In the genomic region with DNA sequence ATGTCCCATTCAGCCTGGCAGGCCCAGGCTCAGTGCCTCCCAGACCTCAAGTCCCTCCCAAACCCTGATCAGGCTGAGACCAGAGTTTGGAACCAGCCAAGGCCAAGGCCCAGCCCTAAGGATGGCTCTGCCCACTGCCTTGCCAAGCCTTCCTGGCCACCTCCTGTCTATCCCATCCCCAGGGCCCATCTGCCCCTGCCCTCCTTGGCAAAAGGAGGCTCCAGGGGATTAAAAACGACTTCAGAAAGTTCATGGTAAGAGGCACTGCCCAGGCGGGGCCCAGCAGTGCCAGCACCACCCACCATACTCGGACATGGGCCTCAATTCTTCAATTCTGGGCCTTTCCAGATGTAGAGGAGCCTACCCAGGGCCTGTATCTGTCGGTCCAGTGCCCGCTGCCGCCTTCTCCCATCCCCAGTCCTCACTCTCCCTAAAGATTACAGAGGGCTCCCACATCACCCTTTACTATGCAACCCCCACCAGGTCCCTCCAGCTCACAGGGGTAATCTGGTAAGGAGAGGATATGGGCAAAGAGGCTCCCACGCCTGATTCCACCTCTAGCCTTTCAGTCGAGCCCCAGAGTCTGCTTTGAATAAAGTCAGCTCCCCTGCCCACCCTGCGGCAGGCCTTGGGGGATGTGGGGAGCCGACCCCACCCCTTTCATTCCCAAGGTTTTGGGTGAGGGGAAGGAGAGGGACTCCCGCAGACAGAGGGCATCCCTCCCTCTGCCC, we compare ENCODE assay signal across 9 cellular contexts. TPM values are rescaled to one million over a fixed set of nuclear protein-coding genes. Genes with fewer than 3 reads are reported as not detected.
A peak's percentile ranks its signal among the peaks of the same experiment; 100 is the strongest.
DNase-seq lines count a peak whose midpoint lies in the region; ATAC-seq, FAIRE-seq and TF ChIP-seq lines count a peak whose summit lies in the region.
"Had no signal": no experiment of that assay in that cellular context is flagged by ENCODE, and none has a peak within 500 bp of the region (broad histone marks: within the 10 kb centered on the region; RNA-seq: fewer than 3 reads in every experiment).

No MANE protein-coding gene starts in this region.

- TF ChIP-seq POLR2A in GM12891 (IDR thresholded peaks at IDR 0.05; ENCODE audit: low read depth, low read length): no peak

- H3K36me3 ChIP-seq in SK-N-SH (replicated peaks in 1 of 2; ENCODE audit: control insufficient read depth in 1 of 2, insufficient read depth in 2 of 2, low read length in 1 of 2): no peaks in the 10 kb centered on the region

- peak; percentile 33 for ATAC-seq in omental fat pad (ENCODE audit: low FRiP score)
- no peak for ATAC-seq in GM19463 (IDR thresholded peaks at IDR 0.05; ENCODE audit: unreplicated experiment)

- peaks cover 0 to 19% of the 10 kb centered on the region in 2 experiments; a peak in 1 of 4 replicates for H3K4me1 ChIP-seq in SK-N-SH (ENCODE audit: control insufficient read depth in 1 of 2, insufficient read depth in 2 of 2, low read depth in 1 of 2, low read length in 1 of 2)

- H3K27ac ChIP-seq in C4-2B: peak overlapping the region; percentile 96
- H3K27ac ChIP-seq in SK-N-SH (ENCODE audit: low read depth in 2 of 2, low read length in 1 of 2): peak overlapping the region; percentile 29 to 33; a peak in 3 of 4 replicates

- H3K9me3 ChIP-seq in SK-N-SH: no peaks in the 10 kb centered on the region

- FAIRE-seq in GM12891 (lab: Jason Lieb, UNC): no peak

- H3K79me2 ChIP-seq in SK-N-SH (ENCODE audit: insufficient read depth): peaks cover 53% of the 10 kb centered on the region

- H2AFZ ChIP-seq in SK-N-SH (ENCODE audit: low read depth): no peak overlapping the region

- H3F3A ChIP-seq in SK-N-SH (replicated peaks; ENCODE audit: insufficient read depth): no peaks in the 10 kb centered on the region

- CTCF ChIA-PET in SK-N-SH (lab: Yijun Ruan, JAX): interaction anchor here (2.7 to 15.6 kb wide), 2 partner anchors 26 to 32 kb away, joined by 20 to 234 read pairs; no protein-coding TSS in a partner anchor

- no peaks in the 10 kb centered on the region for H3K27me3 ChIP-seq in SK-N-SH (ENCODE audit: insufficient read depth)

- TF ChIP-seq CTCF in C4-2B (conservative IDR thresholded peaks at IDR 0.05): no peak
- TF ChIP-seq CTCF in SK-N-SH (IDR thresholded peaks at IDR 0.05): no peak
- no peak for TF ChIP-seq CTCF in fibroblast of villous mesenchyme (IDR thresholded peaks at IDR 0.05; ENCODE audit: insufficient read depth, low read depth, low read length)
- no peak for TF ChIP-seq CTCF in omental fat pad (IDR thresholded peaks at IDR 0.05)

- no peaks in the 10 kb centered on the region for H3K9me2 ChIP-seq in SK-N-SH

- H4K20me1 ChIP-seq in SK-N-SH (ENCODE audit: insufficient read depth): no peaks in the 10 kb centered on the region

- TF ChIP-seq RAD21 in SK-N-SH (IDR thresholded peaks at IDR 0.05; ENCODE audit: low read length): no peak

- peak overlapping the region; percentile 91 for H3K4me2 ChIP-seq in SK-N-SH

- TF ChIP-seq EP300 in SK-N-SH (IDR thresholded peaks at IDR 0.05; ENCODE audit: borderline replicate concordance in 1 of 2, low read depth in 1 of 2, low read length in 1 of 2): no peak

- POLR2A ChIA-PET in SK-N-SH (lab: Yijun Ruan, JAX): no interaction called here

- DNase-seq in SK-N-SH (peak; percentile 46), fibroblast of villous mesenchyme (ENCODE audit: low read depth) (no peak), omental fat pad (ENCODE audit: low spot score) (no peak), GOT3 (lab: John Stamatoyannopoulos, UW) (no peak), GM12891 (ENCODE audit: insufficient read length, low spot score) (no peak), NCI-H526 treated with DMSO at 0.1 percent for 48 hours (lab: John Stamatoyannopoulos, UW) (no peak)
- DNase-seq: SHP77 had no signal

- 14% methylated on average over 10 of the region's 11 CpGs for WGBS in SK-N-SH (ENCODE audit: low lambda C conversion rate)

- H3K9ac ChIP-seq in SK-N-SH: peak overlapping the region; percentile 79

- H3K4me3 ChIP-seq in SK-N-SH (ENCODE audit: low read depth in 2 of 2, low read length in 1 of 2): peak overlapping the region; percentile 69 to 82
- peak overlapping the region; percentile 88 for H3K4me3 ChIP-seq in fibroblast of villous mesenchyme (ENCODE audit: low read depth, low read length)

TF ChIP-seq in SK-N-SH, 30 proteins besides CTCF, POLR2A, EP300 and RAD21:
- no peak for TF ChIP-seq NRF1 (IDR thresholded peaks at IDR 0.05; ENCODE audit: low read depth, low read length)
- 0 out of 2 replicates have a peak, but pooled peaks have one; percentile 32 for TF ChIP-seq MXI1 (IDR thresholded peaks at IDR 0.05; ENCODE audit: low read depth, low read length)

TF ChIP-seq in GM12891, 5 proteins besides CTCF, POLR2A, EP300 and RAD21:
- no peak for TF ChIP-seq SPI1 (IDR thresholded peaks at IDR 0.05; ENCODE audit: low read depth, low read length)
- no peak for TF ChIP-seq POLR2AphosphoS5 (IDR thresholded peaks at IDR 0.05; ENCODE audit: low read depth, low read length)
- no peak for TF ChIP-seq PAX5 (IDR thresholded peaks at IDR 0.05; ENCODE audit: insufficient read depth, low read length, severe bottlenecking)
- TF ChIP-seq TAF1 (IDR thresholded peaks at IDR 0.05; ENCODE audit: low read depth, low read length): no peak
- no peak for TF ChIP-seq POU2F2 (IDR thresholded peaks at IDR 0.05; ENCODE audit: low read depth, low read length)

RNA-seq across cellular contexts. Expression of a gene that starts 0.9 kb away (rescaled TPM):
- 36.0 and 46.4 TPM in 2 replicates for polyA plus RNA-seq in SK-N-SH (2012; rRNA removed)
- polyA plus RNA-seq in SK-N-SH (2012; cell fraction: cytosol; rRNA removed): 17.8 and 26.1 TPM in 2 replicates
- 126 and 137 TPM in 2 replicates for polyA plus RNA-seq in SK-N-SH (2012; cell fraction: nucleus; rRNA removed)
- total RNA-seq in fibroblast of villous mesenchyme (39.6 and 47.1 TPM in 2 replicates), omental fat pad (10 to 100 TPM; 30.9 to 57.1 (median 47.9) TPM)
- polyA plus RNA-seq in GM12891 (2012; ENCODE audit: low read depth, missing spikeins): 0.06 TPM

RNA-seq across cellular contexts. Expression of a gene that starts 30.3 kb away (rescaled TPM):
- polyA plus RNA-seq in SK-N-SH (2012; rRNA removed): 25.6 and 34.6 TPM in 2 replicates
- 16.0 and 21.3 TPM in 2 replicates for polyA plus RNA-seq in SK-N-SH (2012; cell fraction: cytosol; rRNA removed)
- 159 and 161 TPM in 2 replicates for polyA plus RNA-seq in SK-N-SH (2012; cell fraction: nucleus; rRNA removed)
- total RNA-seq in fibroblast of villous mesenchyme: 29.8 and 30.3 TPM in 2 replicates
- 10 to 100 TPM in 1 of 4 donors, 1 to 10 TPM in 3; 6.8 to 18.1 (median 8.5) TPM for total RNA-seq in omental fat pad
- 0.67 TPM for polyA plus RNA-seq in GM12891 (2012; ENCODE audit: low read depth, missing spikeins)
